ENCODE assay signal across 1 cellular context in genomic region chr19:27974082-27974513, GRCh38.
TF ChIP-seq lines count a peak whose summit lies in the region.

No MANE protein-coding gene starts in this region.

TF ChIP-seq in HEK293, 187 proteins besides CTCF, POLR2A, EP300 and RAD21 (continued from another document):
- TF ChIP-seq IKZF3 (tag by site-specific recombination; IDR thresholded peaks at IDR 0.05): no peak
- TF ChIP-seq ZFP41 (tag by site-specific recombination; IDR thresholded peaks at IDR 0.05; ENCODE audit: borderline replicate concordance): no peak
- TF ChIP-seq ZNF529 (tag by site-specific recombination; IDR thresholded peaks at IDR 0.05; ENCODE audit: insufficient replicate concordance): no peak
- TF ChIP-seq GLIS1 (tag by site-specific recombination; IDR thresholded peaks at IDR 0.05): 0 out of 2 replicates have a peak, but pooled peaks have one; percentile 14
- TF ChIP-seq, protein P1, sequence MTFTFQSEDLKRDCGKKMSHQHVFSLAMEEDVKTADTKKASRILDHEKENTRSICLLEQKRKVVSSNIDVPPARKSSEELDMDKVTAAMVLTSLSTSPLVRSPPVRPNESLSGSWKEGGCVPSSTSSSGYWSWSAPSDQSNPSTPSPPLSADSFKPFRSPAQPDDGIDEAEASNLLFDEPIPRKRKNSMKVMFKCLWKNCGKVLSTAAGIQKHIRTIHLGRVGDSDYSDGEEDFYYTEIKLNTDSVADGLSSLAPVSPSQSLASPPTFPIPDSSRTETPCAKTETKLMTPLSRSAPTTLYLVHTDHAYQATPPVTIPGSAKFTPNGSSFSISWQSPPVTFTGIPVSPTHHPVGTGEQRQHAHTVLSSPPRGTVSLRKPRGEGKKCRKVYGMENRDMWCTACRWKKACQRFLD (tag by site-specific recombination; IDR thresholded peaks at IDR 0.05): no peak
- no peak for TF ChIP-seq ZNF629 (tag by site-specific recombination; IDR thresholded peaks at IDR 0.05)
- no peak for TF ChIP-seq ZNF311 (tag by site-specific recombination; IDR thresholded peaks at IDR 0.05; ENCODE audit: borderline replicate concordance)
- no peak for TF ChIP-seq ZNF24 (tag by site-specific recombination; IDR thresholded peaks at IDR 0.05)
- no peak for TF ChIP-seq ZNF324 (tag by site-specific recombination; IDR thresholded peaks at IDR 0.05)
- no peak for TF ChIP-seq ZNF184 (tag by site-specific recombination; IDR thresholded peaks at IDR 0.05)
- TF ChIP-seq ZNF610 (tag by site-specific recombination; IDR thresholded peaks at IDR 0.05; ENCODE audit: borderline replicate concordance): no peak
- TF ChIP-seq, protein P2, sequence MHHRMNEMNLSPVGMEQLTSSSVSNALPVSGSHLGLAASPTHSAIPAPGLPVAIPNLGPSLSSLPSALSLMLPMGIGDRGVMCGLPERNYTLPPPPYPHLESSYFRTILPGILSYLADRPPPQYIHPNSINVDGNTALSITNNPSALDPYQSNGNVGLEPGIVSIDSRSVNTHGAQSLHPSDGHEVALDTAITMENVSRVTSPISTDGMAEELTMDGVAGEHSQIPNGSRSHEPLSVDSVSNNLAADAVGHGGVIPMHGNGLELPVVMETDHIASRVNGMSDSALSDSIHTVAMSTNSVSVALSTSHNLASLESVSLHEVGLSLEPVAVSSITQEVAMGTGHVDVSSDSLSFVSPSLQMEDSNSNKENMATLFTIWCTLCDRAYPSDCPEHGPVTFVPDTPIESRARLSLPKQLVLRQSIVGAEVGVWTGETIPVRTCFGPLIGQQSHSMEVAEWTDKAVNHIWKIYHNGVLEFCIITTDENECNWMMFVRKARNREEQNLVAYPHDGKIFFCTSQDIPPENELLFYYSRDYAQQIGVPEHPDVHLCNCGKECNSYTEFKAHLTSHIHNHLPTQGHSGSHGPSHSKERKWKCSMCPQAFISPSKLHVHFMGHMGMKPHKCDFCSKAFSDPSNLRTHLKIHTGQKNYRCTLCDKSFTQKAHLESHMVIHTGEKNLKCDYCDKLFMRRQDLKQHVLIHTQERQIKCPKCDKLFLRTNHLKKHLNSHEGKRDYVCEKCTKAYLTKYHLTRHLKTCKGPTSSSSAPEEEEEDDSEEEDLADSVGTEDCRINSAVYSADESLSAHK (tag by site-specific recombination; IDR thresholded peaks at IDR 0.05): no peak
- TF ChIP-seq ZNF660 (tag by site-specific recombination; IDR thresholded peaks at IDR 0.05): peak; percentile 65; the same call in 1 of the 2 replicates
- TF ChIP-seq ZNF404 (tag by site-specific recombination; IDR thresholded peaks at IDR 0.05): no peak
- TF ChIP-seq ZNF335 (tag by site-specific recombination; conservative IDR thresholded peaks at IDR 0.05): peak; percentile 38
- TF ChIP-seq ZNF10 (tag by site-specific recombination; IDR thresholded peaks at IDR 0.05): no peak
- TF ChIP-seq, protein P3, sequence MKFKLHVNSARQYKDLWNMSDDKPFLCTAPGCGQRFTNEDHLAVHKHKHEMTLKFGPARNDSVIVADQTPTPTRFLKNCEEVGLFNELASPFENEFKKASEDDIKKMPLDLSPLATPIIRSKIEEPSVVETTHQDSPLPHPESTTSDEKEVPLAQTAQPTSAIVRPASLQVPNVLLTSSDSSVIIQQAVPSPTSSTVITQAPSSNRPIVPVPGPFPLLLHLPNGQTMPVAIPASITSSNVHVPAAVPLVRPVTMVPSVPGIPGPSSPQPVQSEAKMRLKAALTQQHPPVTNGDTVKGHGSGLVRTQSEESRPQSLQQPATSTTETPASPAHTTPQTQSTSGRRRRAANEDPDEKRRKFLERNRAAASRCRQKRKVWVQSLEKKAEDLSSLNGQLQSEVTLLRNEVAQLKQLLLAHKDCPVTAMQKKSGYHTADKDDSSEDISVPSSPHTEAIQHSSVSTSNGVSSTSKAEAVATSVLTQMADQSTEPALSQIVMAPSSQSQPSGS (tag by site-specific recombination; IDR thresholded peaks at IDR 0.05; ENCODE audit: low read depth): no peak
- TF ChIP-seq ZSCAN23 (tag by site-specific recombination; IDR thresholded peaks at IDR 0.05): no peak
- no peak for TF ChIP-seq ZNF692 (tag by site-specific recombination; IDR thresholded peaks at IDR 0.05)
- 0 out of 2 replicates have a peak, but pooled peaks have one; percentile 37 for TF ChIP-seq ZNF2 (tag by site-specific recombination; IDR thresholded peaks at IDR 0.05)
- no peak for TF ChIP-seq ZBTB17 (tag by site-specific recombination; IDR thresholded peaks at IDR 0.05)
- TF ChIP-seq ZNF394 (tag by site-specific recombination; IDR thresholded peaks at IDR 0.05; ENCODE audit: borderline replicate concordance): no peak
- no peak for TF ChIP-seq ZEB2 (tag by site-specific recombination; IDR thresholded peaks at IDR 0.05)
- TF ChIP-seq ZNF16 (tag by site-specific recombination; IDR thresholded peaks at IDR 0.05; ENCODE audit: low read depth): no peak; the same call in 1 of the 2 replicates
- TF ChIP-seq, protein P4, sequence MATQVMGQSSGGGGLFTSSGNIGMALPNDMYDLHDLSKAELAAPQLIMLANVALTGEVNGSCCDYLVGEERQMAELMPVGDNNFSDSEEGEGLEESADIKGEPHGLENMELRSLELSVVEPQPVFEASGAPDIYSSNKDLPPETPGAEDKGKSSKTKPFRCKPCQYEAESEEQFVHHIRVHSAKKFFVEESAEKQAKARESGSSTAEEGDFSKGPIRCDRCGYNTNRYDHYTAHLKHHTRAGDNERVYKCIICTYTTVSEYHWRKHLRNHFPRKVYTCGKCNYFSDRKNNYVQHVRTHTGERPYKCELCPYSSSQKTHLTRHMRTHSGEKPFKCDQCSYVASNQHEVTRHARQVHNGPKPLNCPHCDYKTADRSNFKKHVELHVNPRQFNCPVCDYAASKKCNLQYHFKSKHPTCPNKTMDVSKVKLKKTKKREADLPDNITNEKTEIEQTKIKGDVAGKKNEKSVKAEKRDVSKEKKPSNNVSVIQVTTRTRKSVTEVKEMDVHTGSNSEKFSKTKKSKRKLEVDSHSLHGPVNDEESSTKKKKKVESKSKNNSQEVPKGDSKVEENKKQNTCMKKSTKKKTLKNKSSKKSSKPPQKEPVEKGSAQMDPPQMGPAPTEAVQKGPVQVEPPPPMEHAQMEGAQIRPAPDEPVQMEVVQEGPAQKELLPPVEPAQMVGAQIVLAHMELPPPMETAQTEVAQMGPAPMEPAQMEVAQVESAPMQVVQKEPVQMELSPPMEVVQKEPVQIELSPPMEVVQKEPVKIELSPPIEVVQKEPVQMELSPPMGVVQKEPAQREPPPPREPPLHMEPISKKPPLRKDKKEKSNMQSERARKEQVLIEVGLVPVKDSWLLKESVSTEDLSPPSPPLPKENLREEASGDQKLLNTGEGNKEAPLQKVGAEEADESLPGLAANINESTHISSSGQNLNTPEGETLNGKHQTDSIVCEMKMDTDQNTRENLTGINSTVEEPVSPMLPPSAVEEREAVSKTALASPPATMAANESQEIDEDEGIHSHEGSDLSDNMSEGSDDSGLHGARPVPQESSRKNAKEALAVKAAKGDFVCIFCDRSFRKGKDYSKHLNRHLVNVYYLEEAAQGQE (tag by site-specific recombination; IDR thresholded peaks at IDR 0.05): no peak
- no peak for TF ChIP-seq ZNF768 (tag by site-specific recombination; IDR thresholded peaks at IDR 0.05)
- TF ChIP-seq YY2 (tag by site-specific recombination; IDR thresholded peaks at IDR 0.05): no peak
- TF ChIP-seq KLF8 (tag by site-specific recombination; IDR thresholded peaks at IDR 0.05): no peak
- TF ChIP-seq ZXDB (tag by site-specific recombination; IDR thresholded peaks at IDR 0.05): no peak
- TF ChIP-seq, protein P5, sequence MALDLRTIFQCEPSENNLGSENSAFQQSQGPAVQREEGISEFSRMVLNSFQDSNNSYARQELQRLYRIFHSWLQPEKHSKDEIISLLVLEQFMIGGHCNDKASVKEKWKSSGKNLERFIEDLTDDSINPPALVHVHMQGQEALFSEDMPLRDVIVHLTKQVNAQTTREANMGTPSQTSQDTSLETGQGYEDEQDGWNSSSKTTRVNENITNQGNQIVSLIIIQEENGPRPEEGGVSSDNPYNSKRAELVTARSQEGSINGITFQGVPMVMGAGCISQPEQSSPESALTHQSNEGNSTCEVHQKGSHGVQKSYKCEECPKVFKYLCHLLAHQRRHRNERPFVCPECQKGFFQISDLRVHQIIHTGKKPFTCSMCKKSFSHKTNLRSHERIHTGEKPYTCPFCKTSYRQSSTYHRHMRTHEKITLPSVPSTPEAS (tag by site-specific recombination; IDR thresholded peaks at IDR 0.05): no peak
- TF ChIP-seq SCRT1 (tag by site-specific recombination; IDR thresholded peaks at IDR 0.05; ENCODE audit: borderline replicate concordance): no peak
- TF ChIP-seq ZNF76 (tag by site-specific recombination; IDR thresholded peaks at IDR 0.05; ENCODE audit: borderline replicate concordance, low read depth): no peak
- TF ChIP-seq ZNF274 (IDR thresholded peaks at IDR 0.05; ENCODE audit: low read length): no peak
- TF ChIP-seq ZNF274 (tag by site-specific recombination; IDR thresholded peaks at IDR 0.05; ENCODE audit: borderline replicate concordance): no peak
